9 cellular contexts compared by ENCODE assay signal in genomic region chr10:69515699-69516547, GRCh38. TPM values are rescaled to one million over a fixed set of nuclear protein-coding genes. Genes with fewer than 3 reads are reported as not detected.
A peak's percentile ranks its signal among the peaks of the same experiment; 100 is the strongest.
DNase-seq lines count a peak whose midpoint lies in the region; ATAC-seq, FAIRE-seq and TF ChIP-seq lines count a peak whose summit lies in the region.
"Had no signal": no experiment of that assay in that cellular context is flagged by ENCODE, and none has a peak within 500 bp of the region (broad histone marks: within the 10 kb centered on the region; RNA-seq: fewer than 3 reads in every experiment).

No MANE protein-coding gene starts in this region.

- no peaks in the 10 kb centered on the region for H3K27me3 ChIP-seq in bronchial epithelial cell (ENCODE audit: control insufficient read depth, insufficient read depth, low read length)

- no peak for FAIRE-seq in bronchial epithelial cell (lab: Jason Lieb, UNC)

- TF ChIP-seq CTCF in bronchial epithelial cell (IDR thresholded peaks at IDR 0.05; ENCODE audit: insufficient read depth, low read length, severe bottlenecking), result peak; percentile 99

- ATAC-seq in HG02588 (IDR thresholded peaks at IDR 0.05; ENCODE audit: unreplicated experiment) (peak; percentile 64), left colon (peak; percentile 93), GM21737 (IDR thresholded peaks at IDR 0.05; ENCODE audit: unreplicated experiment) (no peak)
- peak; percentile 86 to 89 for ATAC-seq in activated CD4-positive, CD25-positive, alpha-beta regulatory T cell treated with anti-CD3 and anti-CD28 coated beads, Interleukin-2, amount 50 U/mL, for 24 hours

- intact Hi-C loops in left colon (cut with DNase I, micrococcal nuclease), result loop anchor here (2.0 to 10.0 kb wide), 3 partner anchors 119 to 281 kb away; partner anchors contain the start of gene FAM241B (in 1 of the 2)

- H3K4me3 ChIP-seq in bronchial epithelial cell (ENCODE audit: low read depth, low read length), result no peak overlapping the region

- DNase-seq in DMS114 treated with DMSO at 0.1 percent for 48 hours (lab: John Stamatoyannopoulos, UW; ENCODE audit: unreplicated experiment) (peak; percentile 74), NCI-H2227 treated with DMSO at 0.1 percent for 48 hours (lab: John Stamatoyannopoulos, UW) (peak; percentile 68), bronchial epithelial cell (ENCODE audit: low read depth) (peak; percentile 60), left colon (peak; percentile 52 to 87)
- peak; percentile 51 to 69 (median 55) for DNase-seq in stimulated activated CD4-positive, alpha-beta T cell treated with anti-CD3 and anti-CD28 coated beads, TNF-alpha, amount 100 ng/mL, for 1 hour (ENCODE audit: low read depth in 3 of 3, low spot score in 1 of 3)

- no peaks in the 10 kb centered on the region for H3K36me3 ChIP-seq in bronchial epithelial cell (ENCODE audit: control insufficient read depth, insufficient read depth, low read length)

RNA-seq across cellular contexts. Expression of gene NEUROG3, which starts 57.3 kb away (rescaled TPM):
- not detected in 2 replicates for total RNA-seq in bronchial epithelial cell
- total RNA-seq in left colon, result 1 to 10 TPM in 1 of 2 donors, under 1 TPM in 1; 0.81 to 2.4 TPM
- total RNA-seq: T-helper 1 cell treated with Interleukin-12 subunit alpha and Interleukin-12 subunit beta and Interleukin-4 antibody, amounts not matched to agents 30 ng/mL and 1 ng/mL, for 36 hours had no signal
